ENCODE assay signal across 20 cellular contexts in genomic region chr2:182381225-182381624, GRCh38. TPM values are rescaled to one million over a fixed set of nuclear protein-coding genes. Genes with fewer than 3 reads are reported as not detected.
"Had no signal": no experiment of that assay in that cellular context is flagged by ENCODE, and none has a peak within 500 bp of the region (broad histone marks: within the 10 kb centered on the region; RNA-seq: fewer than 3 reads in every experiment).

No MANE protein-coding gene starts in this region.

- H3K27ac Mint-ChIP-seq: naive thymus-derived CD8-positive, alpha-beta T cell; nephron progenitor cell; stimulated activated memory B cell treated with anti-CD40 and anti-IgM and Interleukin-4, amounts not matched to agents 10 μg/mL and 1 μg/mL and 100 μg/mL, for 72 hours had no signal

- H3K4me3 ChIP-seq: dorsolateral prefrontal cortex, gastrocnemius medialis, lower lobe of right lung, ovary, right lobe of liver, thoracic aorta, transverse colon, upper lobe of right lung, uterus had no signal

- H3K27me3 Mint-ChIP-seq: naive thymus-derived CD8-positive, alpha-beta T cell; stimulated activated memory B cell treated with anti-CD40 and anti-IgM and Interleukin-4, amounts not matched to agents 10 μg/mL and 1 μg/mL and 100 μg/mL, for 72 hours had no signal

- DNase-seq: effector CD4-positive, alpha-beta T cell; gastrocnemius medialis; head of caudate nucleus; left ventricle myocardium superior; lower lobe of right lung; naive thymus-derived CD8-positive, alpha-beta T cell; nephron progenitor cell; occipital lobe; ovary; retina; right lobe of liver; stimulated activated CD4-positive, alpha-beta T cell treated with anti-CD3 and anti-CD28 coated beads, Interleukin-2, amount 100 ng/mL, for 24 hours; stimulated activated CD4-positive, alpha-beta T cell treated with anti-CD3 and anti-CD28 coated beads, Interleukin-4, amount 100 ng/mL, for 24 hours; stimulated activated naive CD8-positive, alpha-beta T cell treated with anti-CD3 and anti-CD28 coated beads, Interleukin-15, Interleukin-2, amounts not matched to agents 100 U/mL and 50 U/mL, for 24 hours; transverse colon; upper lobe of right lung; uterus had no signal

- H3K36me3 Mint-ChIP-seq: stimulated activated memory B cell treated with anti-CD40 and anti-IgM and Interleukin-4, amounts not matched to agents 10 μg/mL and 1 μg/mL and 100 μg/mL, for 72 hours had no signal

- H3K36me3 ChIP-seq: gastrocnemius medialis, lower lobe of right lung, ovary, right lobe of liver, thoracic aorta, upper lobe of right lung, uterus had no signal

- H3K4me1 ChIP-seq: gastrocnemius medialis, right lobe of liver had no signal

- H3K27me3 ChIP-seq: dorsolateral prefrontal cortex, gastrocnemius medialis, ovary, right lobe of liver, transverse colon, upper lobe of right lung, uterus had no signal

- H3K27ac ChIP-seq: gastrocnemius medialis, lower lobe of right lung, ovary, right lobe of liver, transverse colon, upper lobe of right lung, uterus had no signal

- H3K4me1 Mint-ChIP-seq: naive thymus-derived CD8-positive, alpha-beta T cell; nephron progenitor cell; stimulated activated memory B cell treated with anti-CD40 and anti-IgM and Interleukin-4, amounts not matched to agents 10 μg/mL and 1 μg/mL and 100 μg/mL, for 72 hours had no signal

- H3K9me3 ChIP-seq: ovary, right lobe of liver, upper lobe of right lung had no signal

- H3K4me3 Mint-ChIP-seq: naive thymus-derived CD8-positive, alpha-beta T cell; nephron progenitor cell; stimulated activated memory B cell treated with anti-CD40 and anti-IgM and Interleukin-4, amounts not matched to agents 10 μg/mL and 1 μg/mL and 100 μg/mL, for 72 hours had no signal

RNA-seq across cellular contexts. Expression of gene PDE1A, which starts 45.6 kb away (rescaled TPM):
- total RNA-seq: naive thymus-derived CD8-positive, alpha-beta T cell had no signal
- polyA plus RNA-seq: naive thymus-derived CD8-positive, alpha-beta T cell had no signal
